Comparison of ENCODE assay signal across 21 cellular contexts in genomic region chr6:1962201-1962600, GRCh38.
"Had no signal": no experiment of that assay in that cellular context is flagged by ENCODE, and none has a peak within 500 bp of the region (broad histone marks: within the 10 kb centered on the region; RNA-seq: fewer than 3 reads in every experiment).

No MANE protein-coding gene starts in this region.

- H3K36me3 ChIP-seq: WERI-Rb-1 had no signal

- DNase-seq: activated CD4-positive, alpha-beta T cell treated with anti-CD3 and anti-CD28 coated beads for 4 hours; activated CD4-positive, alpha-beta T cell treated with anti-CD3 and anti-CD28 coated beads, Interleukin-2, amount 50 U/mL, for 4 hours; activated CD8-positive, alpha-beta memory T cell treated with anti-CD3 and anti-CD28 coated beads, Interleukin-2, amount 50 U/mL, for 48 hours; activated CD8-positive, alpha-beta T cell treated with anti-CD3 and anti-CD28 coated beads, Interleukin-2, amount 10 ng/mL, durations not matched to agents 7 days and 5 days; activated effector memory CD4-positive, alpha-beta T cell treated with Interleukin-2 at 50 U/mL for 16 hours; activated naive CD4-positive, alpha-beta T cell; activated T-cell treated with anti-CD3 and anti-CD28 coated beads, Interleukin-2, amount 50 U/mL, for 1 hour; amniotic stem cell; central memory CD4-positive, alpha-beta T cell; KG1; NCI-H1048; NCI-H146; NCI-H187 treated with DMSO at 0.1 percent for 48 hours; NCI-H2081 treated with DMSO at 0.1 percent for 48 hours; NCI-H446; NCI-H524; PC-9; SIG-M5; T-helper 1 cell; WERI-Rb-1 had no signal

- H3K4me2 ChIP-seq: PC-9 had no signal

- H3K27ac ChIP-seq: PC-9, SK-N-MC, WERI-Rb-1 had no signal

- H2AFZ ChIP-seq: PC-9 had no signal

- H3K4me3 ChIP-seq: PC-9, SK-N-MC had no signal
